1 cellular context compared by ENCODE assay signal in the genomic region with DNA sequence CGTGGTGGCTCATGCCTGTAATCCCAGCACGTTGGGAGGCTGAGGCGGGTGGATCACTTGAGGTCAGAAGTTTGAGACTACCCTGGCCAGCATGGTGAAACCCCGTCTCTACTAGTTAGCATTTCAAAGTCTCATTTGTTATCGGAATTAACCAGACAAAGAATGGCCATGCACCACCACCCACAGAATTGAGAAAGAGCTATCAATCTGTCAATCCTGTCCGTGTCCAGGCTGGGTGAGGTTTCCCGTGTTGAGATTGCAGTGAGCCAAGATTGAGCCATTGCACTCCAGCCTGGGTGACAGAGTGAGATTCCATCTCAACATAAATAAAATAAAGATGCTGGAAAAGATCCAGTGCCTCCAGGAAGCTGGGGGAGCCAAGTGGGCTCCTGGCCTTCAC. TPM values are rescaled to one million over a fixed set of nuclear protein-coding genes. Genes with fewer than 3 reads are reported as not detected.
"Had no signal": no experiment of that assay in that cellular context is flagged by ENCODE, and none has a peak within 500 bp of the region (broad histone marks: within the 10 kb centered on the region; RNA-seq: fewer than 3 reads in every experiment).

No MANE protein-coding gene starts in this region.

RNA-seq across cellular contexts. Expression of a gene that starts 59.0 kb away (rescaled TPM):
- polyA plus RNA-seq: naive thymus-derived CD8-positive, alpha-beta T cell had no signal
